31 cellular contexts compared by ENCODE assay signal in genomic region chr3:67832807-67833206, GRCh38.
"Had no signal": no experiment of that assay in that cellular context is flagged by ENCODE, and none has a peak within 500 bp of the region (broad histone marks: within the 10 kb centered on the region; RNA-seq: fewer than 3 reads in every experiment).

No MANE protein-coding gene starts in this region.

- H3K27me3 Mint-ChIP-seq: stimulated activated memory B cell treated with anti-CD40 and anti-IgM and Interleukin-4, amounts not matched to agents 10 μg/mL and 1 μg/mL and 100 μg/mL, for 72 hours had no signal

- H3K27ac ChIP-seq: dorsolateral prefrontal cortex, epithelial cell of prostate, heart right ventricle, left lung, neural progenitor cell, psoas muscle, sigmoid colon, skin epidermis, spleen, thoracic aorta, tibial nerve, upper lobe of left lung had no signal

- H3K4me2 ChIP-seq: neural progenitor cell had no signal

- H3K4me3 ChIP-seq: dorsolateral prefrontal cortex, heart right ventricle, left lung, mucosa of descending colon, neural progenitor cell, psoas muscle, sigmoid colon, skin epidermis, spleen, thoracic aorta, tibial nerve, upper lobe of left lung had no signal

- H3K4me3 Mint-ChIP-seq: mesothelial cell of epicardium; naive B cell; nephron; neural progenitor cell; stimulated activated memory B cell treated with anti-CD40 and anti-IgM and Interleukin-4, amounts not matched to agents 10 μg/mL and 1 μg/mL and 100 μg/mL, for 72 hours had no signal

- H3K4me1 Mint-ChIP-seq: mesothelial cell of epicardium; naive B cell; nephron; stimulated activated memory B cell treated with anti-CD40 and anti-IgM and Interleukin-4, amounts not matched to agents 10 μg/mL and 1 μg/mL and 100 μg/mL, for 72 hours had no signal

- H2AFZ ChIP-seq: neural progenitor cell had no signal

- H3K36me3 Mint-ChIP-seq: stimulated activated memory B cell treated with anti-CD40 and anti-IgM and Interleukin-4, amounts not matched to agents 10 μg/mL and 1 μg/mL and 100 μg/mL, for 72 hours had no signal

- DNase-seq: dorsolateral prefrontal cortex; effector CD4-positive, alpha-beta T cell; foreskin melanocyte; glutamatergic neuron; heart right ventricle; hippocampal formation; left cardiac atrium; left lung; mesenchymal stem cell; mucosa of descending colon; naive B cell; psoas muscle; right cardiac atrium; sigmoid colon; spleen; stimulated activated CD4-positive, alpha-beta T cell treated with anti-CD3 and anti-CD28 coated beads, Interleukin-4, amount 100 ng/mL, for 4 hours; stimulated activated naive CD8-positive, alpha-beta T cell treated with anti-CD3 and anti-CD28 coated beads, Interleukin-15, Interleukin-2, amounts not matched to agents 100 U/mL and 50 U/mL, for 24 hours; substantia nigra; upper lobe of left lung had no signal

- ATAC-seq: esophagus mucosa; heart right ventricle; left cardiac atrium; left lung; mucosa of descending colon; psoas muscle; right cardiac atrium; stimulated activated memory B cell treated with anti-CD40 and anti-IgM and Interleukin-4, amounts not matched to agents 10 μg/mL and 1 μg/mL and 100 μg/mL, for 72 hours; stimulated activated naive CD8-positive, alpha-beta T cell treated with anti-CD3 and anti-CD28 coated beads, Interleukin-15, Interleukin-2, amounts not matched to agents 100 U/mL and 50 U/mL, for 24 hours had no signal

- H3K9ac ChIP-seq: neural progenitor cell had no signal

- H3K9me3 ChIP-seq: psoas muscle had no signal

- FAIRE-seq: colon, islet of Langerhans, urothelium cell line had no signal

- H3K27me3 ChIP-seq: dorsolateral prefrontal cortex, heart right ventricle, left lung, neural progenitor cell, sigmoid colon, spleen, tibial nerve, upper lobe of left lung had no signal

- H3K36me3 ChIP-seq: heart right ventricle, left lung, neural progenitor cell, sigmoid colon, spleen, thoracic aorta, tibial nerve, upper lobe of left lung had no signal

- H3K27ac Mint-ChIP-seq: mesothelial cell of epicardium; naive B cell; nephron; neural progenitor cell; stimulated activated memory B cell treated with anti-CD40 and anti-IgM and Interleukin-4, amounts not matched to agents 10 μg/mL and 1 μg/mL and 100 μg/mL, for 72 hours had no signal

- H3K4me1 ChIP-seq: heart right ventricle, left lung, psoas muscle, sigmoid colon, spleen, tibial nerve, upper lobe of left lung had no signal
